In genomic region chr2:108820439-108820838, GRCh38 we compare ENCODE assay signal across 27 cellular contexts.
"Had no signal": no experiment of that assay in that cellular context is flagged by ENCODE, and none has a peak within 500 bp of the region (broad histone marks: within the 10 kb centered on the region; RNA-seq: fewer than 3 reads in every experiment).

No MANE protein-coding gene starts in this region.

- H3K4me3 ChIP-seq: ascending aorta, cardiac muscle cell, MG63, PC-9 had no signal

- DNase-seq: activated CD4-positive, alpha-beta T cell treated with anti-CD3 and anti-CD28 coated beads, Interleukin-2, amount 10 ng/mL, durations not matched to agents 24 days and 14 days; activated CD4-positive, alpha-beta T cell treated with anti-CD3 and anti-CD28 coated beads, Interleukin-2, amount 50 U/mL, for 4 hours; activated CD8-positive, alpha-beta T cell treated with anti-CD3 and anti-CD28 coated beads for 36 hours; activated effector memory CD4-positive, alpha-beta T cell treated with anti-CD3 and anti-CD28 coated beads, Interleukin-2, amount 50 U/mL, for 16 hours; activated naive CD4-positive, alpha-beta T cell; activated naive CD4-positive, alpha-beta T cell treated with anti-CD3 and anti-CD28 coated beads, Interleukin-2, amount 50 U/mL, for 16 hours; activated naive CD8-positive, alpha-beta T cell treated with anti-CD3 and anti-CD28 coated beads for 36 hours; activated T-cell treated with anti-CD3 and anti-CD28 coated beads, Interleukin-2, amount 50 U/mL, for 1 hour; activated T-cell treated with anti-CD3 and anti-CD28 coated beads, Interleukin-2, amount 50 U/mL, for 72 hours; amygdala; Kasumi-1; KG1; MG63; NCI-H1092 treated with DMSO at 0.1 percent for 48 hours; NCI-H1417; NCI-H187 treated with DMSO at 0.1 percent for 48 hours; NCI-H2081; NCI-H345; NCI-H524 treated with DMSO at 0.1 percent for 48 hours; NK-92 treated with Interleukin-12 subunit alpha and Interleukin-12 subunit beta, amount 100 ng/mL, for 24 hours; PC-9; Right ventricle myocardium superior; T1000; WERI-Rb-1 had no signal

- H3K4me1 ChIP-seq: ascending aorta had no signal

- H3K27me3 ChIP-seq: ascending aorta, cardiac muscle cell, MG63 had no signal

- H2AFZ ChIP-seq: PC-9 had no signal

- H3K27ac ChIP-seq: ascending aorta, cardiac muscle cell, PC-9, WERI-Rb-1 had no signal

- ATAC-seq: activated CD8-positive, alpha-beta T cell treated with anti-CD3 and anti-CD28 coated beads for 36 hours; activated T-cell treated with anti-CD3 and anti-CD28 coated beads, Interleukin-2, amount 50 U/mL, for 72 hours; activated T-helper 17 cell treated with anti-CD3 and anti-CD28 coated beads, Interleukin-2, amount 50 U/mL, for 72 hours had no signal

- H3K4me2 ChIP-seq: PC-9 had no signal
